ENCODE assay signal across 27 cellular contexts in genomic region chr13:106486287-106486686, GRCh38.
"Had no signal": no experiment of that assay in that cellular context is flagged by ENCODE, and none has a peak within 500 bp of the region (broad histone marks: within the 10 kb centered on the region; RNA-seq: fewer than 3 reads in every experiment).

No MANE protein-coding gene starts in this region.

- H3K4me3 Mint-ChIP-seq: effector memory CD8-positive, alpha-beta T cell; memory B cell; natural killer cell; neural crest cell; stimulated activated naive CD8-positive, alpha-beta T cell treated with anti-CD3 and anti-CD28 coated beads, Interleukin-15, amount 100 ng/mL, for 72 hours had no signal

- H3K79me2 ChIP-seq: parathyroid adenoma had no signal

- H3K9me3 Mint-ChIP-seq: effector memory CD8-positive, alpha-beta T cell; stimulated activated naive CD8-positive, alpha-beta T cell treated with anti-CD3 and anti-CD28 coated beads, Interleukin-15, amount 100 ng/mL, for 72 hours had no signal

- H3K9me3 ChIP-seq: colonic mucosa, right lobe of liver, upper lobe of left lung had no signal

- H3K4me1 ChIP-seq: colonic mucosa, parathyroid adenoma, right lobe of liver had no signal

- ATAC-seq: effector memory CD8-positive, alpha-beta T cell; heart left ventricle; left lobe of liver; natural killer cell; right lobe of liver; stimulated activated naive CD8-positive, alpha-beta T cell treated with anti-CD3 and anti-CD28 coated beads, Interleukin-15, amount 100 ng/mL, for 72 hours had no signal

- H3K27ac Mint-ChIP-seq: effector memory CD8-positive, alpha-beta T cell; memory B cell; natural killer cell; progenitor cell of endocrine pancreas; stimulated activated naive CD8-positive, alpha-beta T cell treated with anti-CD3 and anti-CD28 coated beads, Interleukin-15, amount 100 ng/mL, for 72 hours had no signal

- DNase-seq: colonic mucosa; dermis blood vessel endothelial cell; effector memory CD8-positive, alpha-beta T cell; erythroblast; heart left ventricle; kidney; natural killer cell; right lobe of liver; stimulated activated CD4-positive, alpha-beta T cell treated with anti-CD3 and anti-CD28 coated beads, Interleukin-12 subunit alpha, Interleukin-12 subunit beta, amount 100 ng/mL, for 4 hours; stimulated activated CD4-positive, alpha-beta T cell treated with anti-CD3 and anti-CD28 coated beads, Interleukin-1b, Interleukin-23, amount 100 ng/mL, for 48 hours; stimulated activated CD4-positive, alpha-beta T cell treated with anti-CD3 and anti-CD28 coated beads, Interleukin-4, amount 100 ng/mL, for 1 hour; stimulated activated CD8-positive, alpha-beta memory T cell treated with anti-CD3 and anti-CD28 coated beads, Interleukin-4, amount 100 ng/mL, for 48 hours; stimulated activated naive CD4-positive, alpha-beta T cell; stimulated activated naive CD8-positive, alpha-beta T cell treated with anti-CD3 and anti-CD28 coated beads, Interleukin-15, amount 100 ng/mL, for 72 hours had no signal

- FAIRE-seq: endometrium, frontal cortex, kidney, urothelium cell line had no signal

- H2AFZ ChIP-seq: hepatocyte, parathyroid adenoma had no signal

- H3K27me3 ChIP-seq: colonic mucosa, heart left ventricle, hepatocyte, right lobe of liver, tibial nerve, upper lobe of left lung had no signal

- H3K27me3 Mint-ChIP-seq: progenitor cell of endocrine pancreas had no signal

- H3K9ac ChIP-seq: parathyroid adenoma had no signal

- H3K27ac ChIP-seq: colonic mucosa, hepatocyte, parathyroid adenoma, right lobe of liver, upper lobe of left lung had no signal

- H3K36me3 ChIP-seq: colonic mucosa, right lobe of liver, tibial nerve, upper lobe of left lung had no signal

- H3K4me3 ChIP-seq: colonic mucosa, heart left ventricle, hepatocyte, lung, right lobe of liver, smooth muscle cell, tibial nerve, upper lobe of left lung had no signal

- H3K4me2 ChIP-seq: smooth muscle cell had no signal

- H3K36me3 Mint-ChIP-seq: memory B cell, natural killer cell had no signal
